In the genomic region with DNA sequence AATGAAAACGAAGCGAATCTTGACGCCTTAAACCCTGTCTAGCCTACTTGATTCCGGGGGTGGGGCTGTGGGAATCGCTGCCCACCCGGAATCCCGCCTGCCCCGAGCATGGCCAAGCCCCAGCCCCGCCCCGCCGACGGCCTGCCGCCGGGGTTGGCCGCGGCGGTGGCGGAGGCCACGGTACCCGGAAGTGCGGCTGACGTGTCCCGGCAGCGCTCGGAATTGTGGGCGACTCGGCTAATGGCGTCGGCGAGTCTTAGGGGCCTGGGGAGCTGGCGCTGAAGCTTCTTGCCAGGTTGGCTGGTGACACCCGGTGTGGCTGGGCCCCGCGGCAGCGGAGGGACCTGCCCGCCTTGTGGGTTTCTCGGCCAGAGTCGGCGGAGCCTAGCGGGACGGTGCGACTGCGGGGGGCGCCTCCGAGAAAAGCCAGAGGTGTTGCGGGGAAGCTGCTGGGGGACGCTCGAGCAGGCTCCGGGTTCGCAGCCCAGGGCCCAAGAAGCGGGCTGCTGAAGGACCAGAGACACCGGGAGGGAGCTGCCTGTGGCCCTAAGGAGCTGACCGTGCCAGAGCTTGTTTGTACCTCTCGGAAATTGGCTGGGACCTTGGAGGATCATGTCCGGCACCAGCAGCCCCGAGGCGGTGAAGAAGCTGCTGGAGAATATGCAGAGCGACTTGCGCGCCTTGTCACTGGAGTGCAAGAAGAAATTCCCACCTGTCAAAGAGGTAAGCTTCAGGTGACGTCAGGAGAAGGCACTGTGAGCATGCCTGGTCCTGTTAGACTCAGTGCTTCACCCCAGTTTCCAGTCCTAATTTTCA, we compare ENCODE assay signal across 1 cellular context.
A peak's percentile ranks its signal among the peaks of the same experiment; 100 is the strongest.
TF ChIP-seq lines count a peak whose summit lies in the region.

A gene with protein sequence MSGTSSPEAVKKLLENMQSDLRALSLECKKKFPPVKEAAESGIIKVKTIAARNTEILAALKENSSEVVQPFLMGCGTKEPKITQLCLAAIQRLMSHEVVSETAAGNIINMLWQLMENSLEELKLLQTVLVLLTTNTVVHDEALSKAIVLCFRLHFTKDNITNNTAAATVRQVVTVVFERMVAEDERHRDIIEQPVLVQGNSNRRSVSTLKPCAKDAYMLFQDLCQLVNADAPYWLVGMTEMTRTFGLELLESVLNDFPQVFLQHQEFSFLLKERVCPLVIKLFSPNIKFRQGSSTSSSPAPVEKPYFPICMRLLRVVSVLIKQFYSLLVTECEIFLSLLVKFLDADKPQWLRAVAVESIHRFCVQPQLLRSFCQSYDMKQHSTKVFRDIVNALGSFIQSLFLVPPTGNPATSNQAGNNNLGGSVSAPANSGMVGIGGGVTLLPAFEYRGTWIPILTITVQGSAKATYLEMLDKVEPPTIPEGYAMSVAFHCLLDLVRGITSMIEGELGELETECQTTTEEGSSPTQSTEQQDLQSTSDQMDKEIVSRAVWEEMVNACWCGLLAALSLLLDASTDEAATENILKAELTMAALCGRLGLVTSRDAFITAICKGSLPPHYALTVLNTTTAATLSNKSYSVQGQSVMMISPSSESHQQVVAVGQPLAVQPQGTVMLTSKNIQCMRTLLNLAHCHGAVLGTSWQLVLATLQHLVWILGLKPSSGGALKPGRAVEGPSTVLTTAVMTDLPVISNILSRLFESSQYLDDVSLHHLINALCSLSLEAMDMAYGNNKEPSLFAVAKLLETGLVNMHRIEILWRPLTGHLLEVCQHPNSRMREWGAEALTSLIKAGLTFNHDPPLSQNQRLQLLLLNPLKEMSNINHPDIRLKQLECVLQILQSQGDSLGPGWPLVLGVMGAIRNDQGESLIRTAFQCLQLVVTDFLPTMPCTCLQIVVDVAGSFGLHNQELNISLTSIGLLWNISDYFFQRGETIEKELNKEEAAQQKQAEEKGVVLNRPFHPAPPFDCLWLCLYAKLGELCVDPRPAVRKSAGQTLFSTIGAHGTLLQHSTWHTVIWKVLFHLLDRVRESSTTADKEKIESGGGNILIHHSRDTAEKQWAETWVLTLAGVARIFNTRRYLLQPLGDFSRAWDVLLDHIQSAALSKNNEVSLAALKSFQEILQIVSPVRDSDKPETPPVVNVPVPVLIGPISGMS (N-terminal part only) (plus strand): TSS at position 231 of the 816 bp plus-strand sequence. CDS start 382 bp downstream, at position 613.

TF ChIP-seq in HepG2, 621 proteins besides CTCF, POLR2A, EP300 and RAD21 (continued from another document and continues in another):
- TF ChIP-seq, protein P1, sequence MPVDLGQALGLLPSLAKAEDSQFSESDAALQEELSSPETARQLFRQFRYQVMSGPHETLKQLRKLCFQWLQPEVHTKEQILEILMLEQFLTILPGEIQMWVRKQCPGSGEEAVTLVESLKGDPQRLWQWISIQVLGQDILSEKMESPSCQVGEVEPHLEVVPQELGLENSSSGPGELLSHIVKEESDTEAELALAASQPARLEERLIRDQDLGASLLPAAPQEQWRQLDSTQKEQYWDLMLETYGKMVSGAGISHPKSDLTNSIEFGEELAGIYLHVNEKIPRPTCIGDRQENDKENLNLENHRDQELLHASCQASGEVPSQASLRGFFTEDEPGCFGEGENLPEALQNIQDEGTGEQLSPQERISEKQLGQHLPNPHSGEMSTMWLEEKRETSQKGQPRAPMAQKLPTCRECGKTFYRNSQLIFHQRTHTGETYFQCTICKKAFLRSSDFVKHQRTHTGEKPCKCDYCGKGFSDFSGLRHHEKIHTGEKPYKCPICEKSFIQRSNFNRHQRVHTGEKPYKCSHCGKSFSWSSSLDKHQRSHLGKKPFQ (CRISPR knock-in tag; IDR thresholded peaks at IDR 0.05; ENCODE audit: insufficient replicate concordance) = peak; percentile 60
- TF ChIP-seq ZNF20 (CRISPR knock-in tag; IDR thresholded peaks at IDR 0.05) (peak; percentile 67; the same call in 1 of the 2 replicates), MEIS2 (CRISPR knock-in tag; IDR thresholded peaks at IDR 0.05) (peak; percentile 56; the same call in 1 of the 2 replicates), ZMYM2 (CRISPR knock-in tag; IDR thresholded peaks at IDR 0.05) (no peak), ZFP1 (CRISPR knock-in tag; IDR thresholded peaks at IDR 0.05) (0 out of 2 replicates have a peak, but pooled peaks have one; percentile 55), ZNF557 (CRISPR knock-in tag; IDR thresholded peaks at IDR 0.05) (0 out of 2 replicates have a peak, but pooled peaks have one; percentile 42), MAF1 (CRISPR knock-in tag; IDR thresholded peaks at IDR 0.05; ENCODE audit: borderline replicate concordance) (0 out of 2 replicates have a peak, but pooled peaks have one; percentile 59), ZBTB21 (CRISPR knock-in tag; IDR thresholded peaks at IDR 0.05) (no peak), ZNF224 (CRISPR knock-in tag; IDR thresholded peaks at IDR 0.05) (peak; percentile 40; the same call in 1 of the 2 replicates), FOSL2 (CRISPR knock-in tag; IDR thresholded peaks at IDR 0.05) (peak; percentile 65), IRF2 (CRISPR knock-in tag; IDR thresholded peaks at IDR 0.05) (peak; percentile 22; the same call in 1 of the 2 replicates), ZNF775 (CRISPR knock-in tag; IDR thresholded peaks at IDR 0.05; ENCODE audit: borderline replicate concordance) (peak; percentile 58; the same call in 1 of the 2 replicates), FOXO1 (CRISPR knock-in tag; IDR thresholded peaks at IDR 0.05) (0 out of 2 replicates have a peak, but pooled peaks have one; percentile 32), ZNF383 (CRISPR knock-in tag; IDR thresholded peaks at IDR 0.05; ENCODE audit: borderline replicate concordance) (0 out of 2 replicates have a peak, but pooled peaks have one; percentile 32), ZNF138 (CRISPR knock-in tag; IDR thresholded peaks at IDR 0.05; ENCODE audit: low read depth) (no peak), ZNF501 (CRISPR knock-in tag; IDR thresholded peaks at IDR 0.05) (peak; percentile 77; the same call in 1 of the 2 replicates), FOXK1 (CRISPR knock-in tag; IDR thresholded peaks at IDR 0.05; ENCODE audit: borderline replicate concordance, low read depth) (peak; percentile 55; the same call in 1 of the 2 replicates), ZNF816 (CRISPR knock-in tag; IDR thresholded peaks at IDR 0.05; ENCODE audit: borderline replicate concordance) (peak; percentile 62; the same call in 1 of the 2 replicates), ARNT2 (CRISPR knock-in tag; IDR thresholded peaks at IDR 0.05; ENCODE audit: low read depth) (peak; percentile 79; the same call in 1 of the 2 replicates), GLI4 (CRISPR knock-in tag; IDR thresholded peaks at IDR 0.05; ENCODE audit: borderline replicate concordance) (0 out of 2 replicates have a peak, but pooled peaks have one; percentile 63), ISX (CRISPR knock-in tag; conservative IDR thresholded peaks at IDR 0.05) (0 out of 2 replicates have a peak, but pooled peaks have one; percentile 58), ZNF598 (CRISPR knock-in tag; IDR thresholded peaks at IDR 0.05; ENCODE audit: borderline replicate concordance) (peak; percentile 83; the same call in 1 of the 2 replicates)
- TF ChIP-seq, protein P2, sequence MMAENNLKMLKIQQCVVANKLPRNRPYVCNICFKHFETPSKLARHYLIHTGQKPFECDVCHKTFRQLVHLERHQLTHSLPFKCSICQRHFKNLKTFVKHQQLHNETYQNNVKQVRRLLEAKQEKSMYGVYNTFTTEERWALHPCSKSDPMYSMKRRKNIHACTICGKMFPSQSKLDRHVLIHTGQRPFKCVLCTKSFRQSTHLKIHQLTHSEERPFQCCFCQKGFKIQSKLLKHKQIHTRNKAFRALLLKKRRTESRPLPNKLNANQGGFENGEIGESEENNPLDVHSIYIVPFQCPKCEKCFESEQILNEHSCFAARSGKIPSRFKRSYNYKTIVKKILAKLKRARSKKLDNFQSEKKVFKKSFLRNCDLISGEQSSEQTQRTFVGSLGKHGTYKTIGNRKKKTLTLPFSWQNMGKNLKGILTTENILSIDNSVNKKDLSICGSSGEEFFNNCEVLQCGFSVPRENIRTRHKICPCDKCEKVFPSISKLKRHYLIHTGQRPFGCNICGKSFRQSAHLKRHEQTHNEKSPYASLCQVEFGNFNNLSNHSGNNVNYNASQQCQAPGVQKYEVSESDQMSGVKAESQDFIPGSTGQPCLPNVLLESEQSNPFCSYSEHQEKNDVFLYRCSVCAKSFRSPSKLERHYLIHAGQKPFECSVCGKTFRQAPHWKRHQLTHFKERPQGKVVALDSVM (CRISPR knock-in tag; IDR thresholded peaks at IDR 0.05) = peak; percentile 56
- TF ChIP-seq, protein P3, sequence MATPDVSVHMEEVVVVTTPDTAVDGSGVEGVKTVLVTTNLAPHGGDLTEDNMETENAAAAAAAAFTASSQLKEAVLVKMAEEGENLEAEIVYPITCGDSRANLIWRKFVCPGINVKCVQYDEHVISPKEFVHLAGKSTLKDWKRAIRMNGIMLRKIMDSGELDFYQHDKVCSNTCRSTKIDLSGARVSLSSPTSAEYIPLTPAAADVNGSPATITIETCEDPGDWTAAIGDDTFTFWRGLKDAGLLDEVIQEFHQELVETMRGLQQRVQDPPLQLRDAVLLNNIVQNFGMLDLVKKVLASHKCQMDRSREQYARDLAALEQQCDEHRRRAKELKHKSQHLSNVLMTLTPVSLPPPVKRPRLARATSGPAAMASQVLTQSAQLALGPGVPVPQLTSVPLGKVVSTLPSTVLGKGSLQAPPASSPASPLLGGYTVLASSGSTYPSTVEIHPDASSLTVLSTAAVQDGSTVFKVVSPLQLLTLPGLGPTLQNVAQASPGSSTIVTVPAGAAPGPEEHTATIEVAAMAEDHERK (CRISPR knock-in tag; IDR thresholded peaks at IDR 0.05; ENCODE audit: low read depth) = no peak
- TF ChIP-seq, protein P4, sequence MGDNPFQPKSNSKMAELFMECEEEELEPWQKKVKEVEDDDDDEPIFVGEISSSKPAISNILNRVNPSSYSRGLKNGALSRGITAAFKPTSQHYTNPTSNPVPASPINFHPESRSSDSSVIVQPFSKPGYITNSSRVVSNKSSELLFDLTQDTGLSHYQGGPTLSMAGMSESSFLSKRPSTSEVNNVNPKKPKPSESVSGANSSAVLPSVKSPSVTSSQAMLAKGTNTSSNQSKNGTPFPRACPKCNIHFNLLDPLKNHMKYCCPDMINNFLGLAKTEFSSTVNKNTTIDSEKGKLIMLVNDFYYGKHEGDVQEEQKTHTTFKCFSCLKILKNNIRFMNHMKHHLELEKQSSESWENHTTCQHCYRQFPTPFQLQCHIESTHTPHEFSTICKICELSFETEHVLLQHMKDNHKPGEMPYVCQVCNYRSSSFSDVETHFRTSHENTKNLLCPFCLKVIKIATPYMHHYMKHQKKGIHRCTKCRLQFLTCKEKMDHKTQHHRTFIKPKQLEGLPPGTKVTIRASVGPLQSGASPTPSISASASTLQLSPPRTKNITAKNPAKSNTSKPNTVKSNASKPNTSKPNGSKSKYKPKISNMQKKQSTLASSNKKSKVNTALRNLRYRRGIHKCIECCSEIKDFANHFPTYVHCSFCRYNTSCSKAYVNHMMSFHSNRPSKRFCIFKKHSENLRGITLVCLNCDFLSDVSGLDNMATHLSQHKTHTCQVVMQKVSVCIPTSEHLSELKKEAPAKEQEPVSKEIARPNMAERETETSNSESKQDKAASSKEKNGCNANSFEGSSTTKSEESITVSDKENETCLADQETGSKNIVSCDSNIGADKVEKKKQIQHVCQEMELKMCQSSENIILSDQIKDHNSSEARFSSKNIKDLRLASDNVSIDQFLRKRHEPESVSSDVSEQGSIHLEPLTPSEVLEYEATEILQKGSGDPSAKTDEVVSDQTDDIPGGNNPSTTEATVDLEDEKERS (CRISPR knock-in tag; IDR thresholded peaks at IDR 0.05) = 0 out of 2 replicates have a peak, but pooled peaks have one; percentile 40
- TF ChIP-seq, protein P5, sequence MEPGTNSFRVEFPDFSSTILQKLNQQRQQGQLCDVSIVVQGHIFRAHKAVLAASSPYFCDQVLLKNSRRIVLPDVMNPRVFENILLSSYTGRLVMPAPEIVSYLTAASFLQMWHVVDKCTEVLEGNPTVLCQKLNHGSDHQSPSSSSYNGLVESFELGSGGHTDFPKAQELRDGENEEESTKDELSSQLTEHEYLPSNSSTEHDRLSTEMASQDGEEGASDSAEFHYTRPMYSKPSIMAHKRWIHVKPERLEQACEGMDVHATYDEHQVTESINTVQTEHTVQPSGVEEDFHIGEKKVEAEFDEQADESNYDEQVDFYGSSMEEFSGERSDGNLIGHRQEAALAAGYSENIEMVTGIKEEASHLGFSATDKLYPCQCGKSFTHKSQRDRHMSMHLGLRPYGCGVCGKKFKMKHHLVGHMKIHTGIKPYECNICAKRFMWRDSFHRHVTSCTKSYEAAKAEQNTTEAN (CRISPR knock-in tag; conservative IDR thresholded peaks at IDR 0.05) = peak; percentile 88
- TF ChIP-seq, protein P6, sequence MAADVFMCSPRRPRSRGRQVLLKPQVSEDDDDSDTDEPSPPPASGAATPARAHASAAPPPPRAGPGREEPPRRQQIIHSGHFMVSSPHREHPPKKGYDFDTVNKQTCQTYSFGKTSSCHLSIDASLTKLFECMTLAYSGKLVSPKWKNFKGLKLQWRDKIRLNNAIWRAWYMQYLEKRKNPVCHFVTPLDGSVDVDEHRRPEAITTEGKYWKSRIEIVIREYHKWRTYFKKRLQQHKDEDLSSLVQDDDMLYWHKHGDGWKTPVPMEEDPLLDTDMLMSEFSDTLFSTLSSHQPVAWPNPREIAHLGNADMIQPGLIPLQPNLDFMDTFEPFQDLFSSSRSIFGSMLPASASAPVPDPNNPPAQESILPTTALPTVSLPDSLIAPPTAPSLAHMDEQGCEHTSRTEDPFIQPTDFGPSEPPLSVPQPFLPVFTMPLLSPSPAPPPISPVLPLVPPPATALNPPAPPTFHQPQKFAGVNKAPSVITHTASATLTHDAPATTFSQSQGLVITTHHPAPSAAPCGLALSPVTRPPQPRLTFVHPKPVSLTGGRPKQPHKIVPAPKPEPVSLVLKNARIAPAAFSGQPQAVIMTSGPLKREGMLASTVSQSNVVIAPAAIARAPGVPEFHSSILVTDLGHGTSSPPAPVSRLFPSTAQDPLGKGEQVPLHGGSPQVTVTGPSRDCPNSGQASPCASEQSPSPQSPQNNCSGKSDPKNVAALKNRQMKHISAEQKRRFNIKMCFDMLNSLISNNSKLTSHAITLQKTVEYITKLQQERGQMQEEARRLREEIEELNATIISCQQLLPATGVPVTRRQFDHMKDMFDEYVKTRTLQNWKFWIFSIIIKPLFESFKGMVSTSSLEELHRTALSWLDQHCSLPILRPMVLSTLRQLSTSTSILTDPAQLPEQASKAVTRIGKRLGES (CRISPR knock-in tag; IDR thresholded peaks at IDR 0.05; ENCODE audit: borderline replicate concordance) = peak; percentile 77; the same call in 1 of the 2 replicates
- TF ChIP-seq, protein P7, sequence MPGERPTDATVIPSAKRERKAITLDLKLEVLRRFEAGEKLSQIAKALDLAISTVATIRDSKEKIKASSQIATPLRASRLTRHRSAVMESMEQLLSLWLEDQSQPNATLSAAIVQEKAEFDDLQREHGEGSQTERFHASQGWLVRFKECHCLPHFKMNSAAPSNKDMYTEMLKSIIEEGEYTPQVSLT (CRISPR knock-in tag; IDR thresholded peaks at IDR 0.05; ENCODE audit: borderline replicate concordance, low read depth) = no peak
- TF ChIP-seq, protein P8, sequence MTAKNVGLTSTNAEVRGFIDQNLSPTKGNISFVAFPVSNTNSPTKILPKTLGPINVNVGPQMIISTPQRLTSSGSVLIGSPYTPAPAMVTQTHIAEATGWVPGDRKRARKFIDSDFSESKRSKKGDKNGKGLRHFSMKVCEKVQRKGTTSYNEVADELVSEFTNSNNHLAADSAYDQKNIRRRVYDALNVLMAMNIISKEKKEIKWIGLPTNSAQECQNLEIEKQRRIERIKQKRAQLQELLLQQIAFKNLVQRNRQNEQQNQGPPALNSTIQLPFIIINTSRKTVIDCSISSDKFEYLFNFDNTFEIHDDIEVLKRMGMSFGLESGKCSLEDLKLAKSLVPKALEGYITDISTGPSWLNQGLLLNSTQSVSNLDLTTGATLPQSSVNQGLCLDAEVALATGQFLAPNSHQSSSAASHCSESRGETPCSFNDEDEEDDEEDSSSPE (CRISPR knock-in tag; IDR thresholded peaks at IDR 0.05) = peak; percentile 80
- TF ChIP-seq, protein P9, sequence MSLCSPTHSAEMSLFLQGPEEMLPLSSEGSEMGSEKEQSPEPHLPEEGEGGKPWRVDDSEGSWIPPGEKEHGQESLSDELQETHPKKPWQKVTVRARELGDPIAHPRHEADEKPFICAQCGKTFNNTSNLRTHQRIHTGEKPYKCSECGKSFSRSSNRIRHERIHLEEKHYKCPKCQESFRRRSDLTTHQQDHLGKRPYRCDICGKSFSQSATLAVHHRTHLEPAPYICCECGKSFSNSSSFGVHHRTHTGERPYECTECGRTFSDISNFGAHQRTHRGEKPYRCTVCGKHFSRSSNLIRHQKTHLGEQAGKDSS (CRISPR knock-in tag; IDR thresholded peaks at IDR 0.05; ENCODE audit: borderline replicate concordance, low read depth) = peak; percentile 38; the same call in 1 of the 2 replicates
